Comparison of ENCODE assay signal across 1 cellular context in the genomic region with DNA sequence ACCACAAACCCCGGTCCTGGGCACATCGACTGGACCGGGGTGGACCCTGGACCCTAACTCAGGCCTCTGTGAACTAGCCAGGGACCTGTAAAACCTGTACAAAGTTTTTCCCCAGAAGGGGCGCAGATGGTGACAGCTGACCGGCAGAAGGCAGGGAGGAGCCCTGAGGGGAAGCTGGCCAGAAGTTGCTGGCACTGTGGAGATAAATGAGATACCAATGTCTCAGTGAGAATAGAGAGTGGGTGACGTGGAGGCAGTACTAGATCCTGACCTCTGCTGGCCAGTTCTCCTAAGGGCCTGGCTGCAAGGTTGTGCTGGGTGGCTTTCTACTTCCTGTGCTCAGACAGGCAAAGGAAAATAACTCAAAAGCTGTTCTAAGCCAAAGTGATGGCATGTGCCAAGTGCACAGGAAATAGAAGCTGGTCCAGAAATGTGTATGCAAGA.
TF ChIP-seq lines count a peak whose summit lies in the region.

No MANE protein-coding gene starts in this region.

TF ChIP-seq in HCT116, 20 proteins besides CTCF, POLR2A, EP300 and RAD21 (continued from another document):
- TF ChIP-seq MAX (IDR thresholded peaks at IDR 0.05) (no peak), ZBTB33 (IDR thresholded peaks at IDR 0.05; ENCODE audit: extremely low read depth, insufficient replicate concordance, low read length) (no peak)
- TF ChIP-seq, protein P1, sequence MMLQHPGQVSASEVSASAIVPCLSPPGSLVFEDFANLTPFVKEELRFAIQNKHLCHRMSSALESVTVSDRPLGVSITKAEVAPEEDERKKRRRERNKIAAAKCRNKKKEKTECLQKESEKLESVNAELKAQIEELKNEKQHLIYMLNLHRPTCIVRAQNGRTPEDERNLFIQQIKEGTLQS (IDR thresholded peaks at IDR 0.05): no peak
